8 cellular contexts compared by ENCODE assay signal in genomic region chr16:683396-684066, GRCh38. TPM values are rescaled to one million over a fixed set of nuclear protein-coding genes. Genes with fewer than 3 reads are reported as not detected.
DNase-seq lines count a peak whose midpoint lies in the region; ATAC-seq lines count a peak whose summit lies in the region.

No MANE protein-coding gene starts in this region.

- peaks cover 15% of the 10 kb centered on the region for H3K36me3 ChIP-seq in iPS-18a (ENCODE audit: control insufficient read depth, low read depth, low read length)
- peaks cover 0 to 35% (median 31%) of the 10 kb centered on the region in 5 donors for H3K36me3 ChIP-seq in subcutaneous abdominal adipose tissue (ENCODE audit: control insufficient read depth in 5 of 5, insufficient read depth in 5 of 5, low read length in 5 of 5)

- H3K27me3 Mint-ChIP-seq in activated CD4-positive, alpha-beta T cell treated with anti-CD3 and anti-CD28 coated beads for 36 hours = no peaks in the 10 kb centered on the region
- H3K27me3 Mint-ChIP-seq in activated CD4-positive, alpha-beta memory T cell treated with anti-CD3 and anti-CD28 coated beads for 36 hours = no peaks in the 10 kb centered on the region

- peak overlapping the region; percentile 76 for H3K4me3 Mint-ChIP-seq in activated CD4-positive, alpha-beta T cell treated with anti-CD3 and anti-CD28 coated beads for 36 hours
- H3K4me3 Mint-ChIP-seq in activated CD4-positive, alpha-beta memory T cell treated with anti-CD3 and anti-CD28 coated beads for 36 hours = peak overlapping the region; percentile 82

- no peak for ATAC-seq in activated CD4-positive, alpha-beta T cell treated with anti-CD3 and anti-CD28 coated beads for 36 hours

- CTCF ChIA-PET in activated CD4-positive, alpha-beta T cell treated with anti-CD3 and anti-CD28 coated beads for 36 hours (lab: Charles Lee) = interaction anchor here (0.6 to 1.0 kb wide), 3 partner anchors 29 to 258 kb away, joined by 3 to 4 read pairs (median 4); partner anchors contain the start of gene RAB11FIP3
- CTCF ChIA-PET in activated CD4-positive, alpha-beta memory T cell treated with anti-CD3 and anti-CD28 coated beads for 36 hours (lab: Charles Lee) = no interaction called here

- no peak overlapping the region for H3K27ac ChIP-seq in iPS-18a (ENCODE audit: low read length)
- H3K27ac ChIP-seq in subcutaneous abdominal adipose tissue (ENCODE audit: low read depth, low read length) = peak overlapping the region; percentile 37

- H3K9ac ChIP-seq in iPS-18a (ENCODE audit: low read length) = peak overlapping the region; percentile 68
- H3K9ac ChIP-seq in subcutaneous abdominal adipose tissue (ENCODE audit: low read length in 5 of 5) = peak overlapping the region in 3 of 5 donors; percentile 62 to 71 (median 68)

- peaks cover 36% of the 10 kb centered on the region for H3K4me1 Mint-ChIP-seq in activated CD4-positive, alpha-beta T cell treated with anti-CD3 and anti-CD28 coated beads for 36 hours
- H3K4me1 Mint-ChIP-seq in activated CD4-positive, alpha-beta memory T cell treated with anti-CD3 and anti-CD28 coated beads for 36 hours (ENCODE audit: low read depth) = peaks cover 33% of the 10 kb centered on the region

- no peaks in the 10 kb centered on the region for H3K9me3 Mint-ChIP-seq in activated CD4-positive, alpha-beta T cell treated with anti-CD3 and anti-CD28 coated beads for 36 hours (ENCODE audit: low read depth)
- H3K9me3 Mint-ChIP-seq in activated CD4-positive, alpha-beta memory T cell treated with anti-CD3 and anti-CD28 coated beads for 36 hours = no peaks in the 10 kb centered on the region

- POLR2A ChIA-PET in activated CD4-positive, alpha-beta T cell treated with anti-CD3 and anti-CD28 coated beads for 36 hours (lab: Charles Lee) = no interaction called here
- POLR2A ChIA-PET in activated CD4-positive, alpha-beta memory T cell treated with anti-CD3 and anti-CD28 coated beads for 36 hours (lab: Charles Lee) = interaction anchor here (0.6 to 1.3 kb wide), 3 partner anchors 8 to 95 kb away, joined by 3 read pairs; partner anchors contain the start of genes RHBDL1 and RHOT2

- intact Hi-C loops in activated CD4-positive, alpha-beta T cell treated with anti-CD3 and anti-CD28 coated beads for 36 hours (cut with DNase I, micrococcal nuclease) = loop anchor here (1.0 to 5.0 kb wide), 13 partner anchors 15 to 1089 kb away; partner anchors contain the start of genes ANTKMT (in 2 of the 2), METTL26 (in 2 of the 2), CAPN15 (in 1 of the 2) and CHTF18 (in 1 of the 2)
- intact Hi-C loops in activated CD4-positive, alpha-beta memory T cell treated with anti-CD3 and anti-CD28 coated beads for 36 hours (cut with micrococcal nuclease) = loop anchor here (2.0 to 5.0 kb wide), 2 partner anchors 47 to 96 kb away; partner anchors contain the start of gene METTL26

- no peaks in the 10 kb centered on the region for H3K27me3 ChIP-seq in iPS-18a (ENCODE audit: control insufficient read depth, insufficient read depth, low read length)
- H3K27me3 ChIP-seq in subcutaneous abdominal adipose tissue (ENCODE audit: control insufficient read depth in 5 of 5, insufficient read depth in 4 of 5, low read length in 5 of 5) = no peaks in the 10 kb centered on the region

- H3K9me3 ChIP-seq in iPS-18a (ENCODE audit: control insufficient read depth, low read depth, low read length) (no peaks in the 10 kb centered on the region), subcutaneous abdominal adipose tissue (ENCODE audit: control insufficient read depth in 5 of 5, low read length in 5 of 5) (no peaks in the 10 kb centered on the region)

- peak overlapping the region; percentile 58 for H3K27ac Mint-ChIP-seq in activated CD4-positive, alpha-beta T cell treated with anti-CD3 and anti-CD28 coated beads for 36 hours
- H3K27ac Mint-ChIP-seq in activated CD4-positive, alpha-beta memory T cell treated with anti-CD3 and anti-CD28 coated beads for 36 hours = peak overlapping the region; percentile 64

- peak; percentile 41 for DNase-seq in activated CD4-positive, alpha-beta T cell treated with anti-CD3 and anti-CD28 coated beads for 36 hours
- no peak for DNase-seq in activated CD4-positive, alpha-beta T cell treated with anti-CD3 and anti-CD28 coated beads, Interleukin-2, amount 50 U/mL, for 4 hours
- no peak for DNase-seq in activated CD4-positive, alpha-beta memory T cell treated with anti-CD3 and anti-CD28 coated beads for 36 hours
- DNase-seq in NCI-H2081 (lab: John Stamatoyannopoulos, UW) = no peak
- no peak for DNase-seq in activated effector memory CD4-positive, alpha-beta T cell treated with Interleukin-2 at 50 U/mL for 16 hours
- no peak for DNase-seq in activated gamma-delta T cell (lab: John Stamatoyannopoulos, UW)

- H3K4me3 ChIP-seq in iPS-18a (ENCODE audit: low read length) (peak overlapping the region; percentile 72), subcutaneous abdominal adipose tissue (ENCODE audit: low read depth in 1 of 5, low read length in 5 of 5) (peak overlapping the region in 4 of 5 donors; percentile 67 to 80 (median 73))

- H3K4me1 ChIP-seq in iPS-18a (ENCODE audit: control insufficient read depth, low read depth, low read length) (peaks cover 6% of the 10 kb centered on the region), subcutaneous abdominal adipose tissue (ENCODE audit: control insufficient read depth in 5 of 5, insufficient read depth in 5 of 5, low read length in 5 of 5) (peaks cover 4 to 68% (median 51%) of the 10 kb centered on the region in 5 donors)

- H3K36me3 Mint-ChIP-seq in activated CD4-positive, alpha-beta T cell treated with anti-CD3 and anti-CD28 coated beads for 36 hours (ENCODE audit: low read depth) = peaks cover 32% of the 10 kb centered on the region
- H3K36me3 Mint-ChIP-seq in activated CD4-positive, alpha-beta memory T cell treated with anti-CD3 and anti-CD28 coated beads for 36 hours = peaks cover 21% of the 10 kb centered on the region

RNA-seq across cellular contexts. Expression of gene JMJD8, which starts 0.6 kb away (rescaled TPM):
- 10 to 100 TPM; 26.1 to 31.4 TPM for total RNA-seq in activated CD4-positive, alpha-beta T cell treated with anti-CD3 and anti-CD28 coated beads for 36 hours
- 10 to 100 TPM; 29.8 to 30.3 TPM for total RNA-seq in activated CD4-positive, alpha-beta memory T cell treated with anti-CD3 and anti-CD28 coated beads for 36 hours

RNA-seq across cellular contexts. Expression of gene STUB1, which starts 3.3 kb away (rescaled TPM):
- 10 to 100 TPM; 61.1 to 67.0 TPM for total RNA-seq in activated CD4-positive, alpha-beta T cell treated with anti-CD3 and anti-CD28 coated beads for 36 hours
- total RNA-seq in activated CD4-positive, alpha-beta memory T cell treated with anti-CD3 and anti-CD28 coated beads for 36 hours = 10 to 100 TPM; 70.9 to 74.9 TPM

RNA-seq across cellular contexts. Expression of gene WDR24, which starts 6.7 kb away (rescaled TPM):
- 10 to 100 TPM; 18.4 to 23.1 TPM for total RNA-seq in activated CD4-positive, alpha-beta T cell treated with anti-CD3 and anti-CD28 coated beads for 36 hours
- 10 to 100 TPM; 17.7 to 18.5 TPM for total RNA-seq in activated CD4-positive, alpha-beta memory T cell treated with anti-CD3 and anti-CD28 coated beads for 36 hours

RNA-seq across cellular contexts. Expression of gene RHBDL1, which starts 8.1 kb away (rescaled TPM):
- under 1 TPM; 0.40 to 0.59 TPM for total RNA-seq in activated CD4-positive, alpha-beta T cell treated with anti-CD3 and anti-CD28 coated beads for 36 hours
- total RNA-seq in activated CD4-positive, alpha-beta memory T cell treated with anti-CD3 and anti-CD28 coated beads for 36 hours = under 1 TPM; 0.57 to 0.82 TPM

RNA-seq across cellular contexts. Expression of gene RHOT2, which starts 15.6 kb away (rescaled TPM):
- 100 to 1,000 TPM; 123 to 130 TPM for total RNA-seq in activated CD4-positive, alpha-beta T cell treated with anti-CD3 and anti-CD28 coated beads for 36 hours
- 100 to 1,000 TPM; 112 to 128 TPM for total RNA-seq in activated CD4-positive, alpha-beta memory T cell treated with anti-CD3 and anti-CD28 coated beads for 36 hours
